1 cellular context compared by ENCODE assay signal in the genomic region with DNA sequence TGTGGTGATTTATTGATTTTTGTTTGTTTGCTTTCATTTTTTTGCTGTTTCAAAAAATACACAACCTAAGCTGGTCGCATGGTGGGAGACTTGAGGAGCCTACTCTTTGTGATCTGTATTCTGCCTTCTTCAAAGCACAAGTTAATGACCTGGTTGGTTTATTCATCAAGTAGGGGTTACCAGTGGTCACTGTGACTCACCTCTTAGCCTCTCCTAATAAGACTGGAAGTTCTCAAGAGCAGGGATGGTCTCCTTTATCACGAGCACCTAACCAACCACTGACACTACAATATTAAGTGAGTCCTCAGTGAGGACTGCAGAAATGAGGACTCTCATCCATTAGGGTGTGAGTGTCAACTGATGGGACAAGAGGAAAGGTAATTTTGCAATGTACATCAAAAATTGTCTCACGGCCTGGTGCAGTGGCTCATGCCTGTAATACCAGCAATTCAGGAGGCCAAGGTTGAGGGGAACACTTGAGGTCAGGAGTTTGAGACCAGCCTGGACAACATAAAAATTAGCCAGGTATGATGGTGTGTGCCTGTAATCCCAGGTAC.
A peak's percentile ranks its signal among the peaks of the same experiment; 100 is the strongest.
TF ChIP-seq lines count a peak whose summit lies in the region.

No MANE protein-coding gene starts in this region.

TF ChIP-seq in HepG2, 621 proteins besides CTCF, POLR2A, EP300 and RAD21:
- TF ChIP-seq, protein P1, sequence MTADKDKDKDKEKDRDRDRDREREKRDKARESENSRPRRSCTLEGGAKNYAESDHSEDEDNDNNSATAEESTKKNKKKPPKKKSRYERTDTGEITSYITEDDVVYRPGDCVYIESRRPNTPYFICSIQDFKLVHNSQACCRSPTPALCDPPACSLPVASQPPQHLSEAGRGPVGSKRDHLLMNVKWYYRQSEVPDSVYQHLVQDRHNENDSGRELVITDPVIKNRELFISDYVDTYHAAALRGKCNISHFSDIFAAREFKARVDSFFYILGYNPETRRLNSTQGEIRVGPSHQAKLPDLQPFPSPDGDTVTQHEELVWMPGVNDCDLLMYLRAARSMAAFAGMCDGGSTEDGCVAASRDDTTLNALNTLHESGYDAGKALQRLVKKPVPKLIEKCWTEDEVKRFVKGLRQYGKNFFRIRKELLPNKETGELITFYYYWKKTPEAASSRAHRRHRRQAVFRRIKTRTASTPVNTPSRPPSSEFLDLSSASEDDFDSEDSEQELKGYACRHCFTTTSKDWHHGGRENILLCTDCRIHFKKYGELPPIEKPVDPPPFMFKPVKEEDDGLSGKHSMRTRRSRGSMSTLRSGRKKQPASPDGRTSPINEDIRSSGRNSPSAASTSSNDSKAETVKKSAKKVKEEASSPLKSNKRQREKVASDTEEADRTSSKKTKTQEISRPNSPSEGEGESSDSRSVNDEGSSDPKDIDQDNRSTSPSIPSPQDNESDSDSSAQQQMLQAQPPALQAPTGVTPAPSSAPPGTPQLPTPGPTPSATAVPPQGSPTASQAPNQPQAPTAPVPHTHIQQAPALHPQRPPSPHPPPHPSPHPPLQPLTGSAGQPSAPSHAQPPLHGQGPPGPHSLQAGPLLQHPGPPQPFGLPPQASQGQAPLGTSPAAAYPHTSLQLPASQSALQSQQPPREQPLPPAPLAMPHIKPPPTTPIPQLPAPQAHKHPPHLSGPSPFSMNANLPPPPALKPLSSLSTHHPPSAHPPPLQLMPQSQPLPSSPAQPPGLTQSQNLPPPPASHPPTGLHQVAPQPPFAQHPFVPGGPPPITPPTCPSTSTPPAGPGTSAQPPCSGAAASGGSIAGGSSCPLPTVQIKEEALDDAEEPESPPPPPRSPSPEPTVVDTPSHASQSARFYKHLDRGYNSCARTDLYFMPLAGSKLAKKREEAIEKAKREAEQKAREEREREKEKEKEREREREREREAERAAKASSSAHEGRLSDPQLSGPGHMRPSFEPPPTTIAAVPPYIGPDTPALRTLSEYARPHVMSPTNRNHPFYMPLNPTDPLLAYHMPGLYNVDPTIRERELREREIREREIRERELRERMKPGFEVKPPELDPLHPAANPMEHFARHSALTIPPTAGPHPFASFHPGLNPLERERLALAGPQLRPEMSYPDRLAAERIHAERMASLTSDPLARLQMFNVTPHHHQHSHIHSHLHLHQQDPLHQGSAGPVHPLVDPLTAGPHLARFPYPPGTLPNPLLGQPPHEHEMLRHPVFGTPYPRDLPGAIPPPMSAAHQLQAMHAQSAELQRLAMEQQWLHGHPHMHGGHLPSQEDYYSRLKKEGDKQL (CRISPR knock-in tag; IDR thresholded peaks at IDR 0.05; ENCODE audit: low read depth), result no peak
- TF ChIP-seq SP4 (CRISPR knock-in tag; IDR thresholded peaks at IDR 0.05) (no peak), ZFP36L1 (CRISPR knock-in tag; IDR thresholded peaks at IDR 0.05) (no peak), KLF11 (CRISPR knock-in tag; IDR thresholded peaks at IDR 0.05) (no peak), BORCS8-MEF2B (CRISPR knock-in tag; IDR thresholded peaks at IDR 0.05) (peak; percentile 39; the same call in 1 of the 2 replicates), ZNF263 (CRISPR knock-in tag; IDR thresholded peaks at IDR 0.05) (peak; percentile 72), ZNF552 (CRISPR knock-in tag; IDR thresholded peaks at IDR 0.05; ENCODE audit: borderline replicate concordance) (no peak), ZBTB20 (CRISPR knock-in tag; IDR thresholded peaks at IDR 0.05; ENCODE audit: borderline replicate concordance, low read depth) (no peak), ZNF124 (CRISPR knock-in tag; IDR thresholded peaks at IDR 0.05) (no peak), ONECUT2 (CRISPR knock-in tag; IDR thresholded peaks at IDR 0.05) (0 out of 2 replicates have a peak, but pooled peaks have one; percentile 27), ZNF670 (CRISPR knock-in tag; IDR thresholded peaks at IDR 0.05; ENCODE audit: borderline replicate concordance) (no peak), SKI (IDR thresholded peaks at IDR 0.05; ENCODE audit: partially characterized antibody) (no peak), MATR3 (CRISPR knock-in tag; IDR thresholded peaks at IDR 0.05) (no peak), SAP130 (CRISPR knock-in tag; IDR thresholded peaks at IDR 0.05; ENCODE audit: low read depth) (no peak), RARA (CRISPR knock-in tag; IDR thresholded peaks at IDR 0.05) (no peak), ZMAT3 (CRISPR knock-in tag; conservative IDR thresholded peaks at IDR 0.05) (no peak), GATAD2A (CRISPR knock-in tag; IDR thresholded peaks at IDR 0.05) (peak; percentile 61), HOXA3 (CRISPR knock-in tag; IDR thresholded peaks at IDR 0.05) (no peak)
- TF ChIP-seq, protein P2, sequence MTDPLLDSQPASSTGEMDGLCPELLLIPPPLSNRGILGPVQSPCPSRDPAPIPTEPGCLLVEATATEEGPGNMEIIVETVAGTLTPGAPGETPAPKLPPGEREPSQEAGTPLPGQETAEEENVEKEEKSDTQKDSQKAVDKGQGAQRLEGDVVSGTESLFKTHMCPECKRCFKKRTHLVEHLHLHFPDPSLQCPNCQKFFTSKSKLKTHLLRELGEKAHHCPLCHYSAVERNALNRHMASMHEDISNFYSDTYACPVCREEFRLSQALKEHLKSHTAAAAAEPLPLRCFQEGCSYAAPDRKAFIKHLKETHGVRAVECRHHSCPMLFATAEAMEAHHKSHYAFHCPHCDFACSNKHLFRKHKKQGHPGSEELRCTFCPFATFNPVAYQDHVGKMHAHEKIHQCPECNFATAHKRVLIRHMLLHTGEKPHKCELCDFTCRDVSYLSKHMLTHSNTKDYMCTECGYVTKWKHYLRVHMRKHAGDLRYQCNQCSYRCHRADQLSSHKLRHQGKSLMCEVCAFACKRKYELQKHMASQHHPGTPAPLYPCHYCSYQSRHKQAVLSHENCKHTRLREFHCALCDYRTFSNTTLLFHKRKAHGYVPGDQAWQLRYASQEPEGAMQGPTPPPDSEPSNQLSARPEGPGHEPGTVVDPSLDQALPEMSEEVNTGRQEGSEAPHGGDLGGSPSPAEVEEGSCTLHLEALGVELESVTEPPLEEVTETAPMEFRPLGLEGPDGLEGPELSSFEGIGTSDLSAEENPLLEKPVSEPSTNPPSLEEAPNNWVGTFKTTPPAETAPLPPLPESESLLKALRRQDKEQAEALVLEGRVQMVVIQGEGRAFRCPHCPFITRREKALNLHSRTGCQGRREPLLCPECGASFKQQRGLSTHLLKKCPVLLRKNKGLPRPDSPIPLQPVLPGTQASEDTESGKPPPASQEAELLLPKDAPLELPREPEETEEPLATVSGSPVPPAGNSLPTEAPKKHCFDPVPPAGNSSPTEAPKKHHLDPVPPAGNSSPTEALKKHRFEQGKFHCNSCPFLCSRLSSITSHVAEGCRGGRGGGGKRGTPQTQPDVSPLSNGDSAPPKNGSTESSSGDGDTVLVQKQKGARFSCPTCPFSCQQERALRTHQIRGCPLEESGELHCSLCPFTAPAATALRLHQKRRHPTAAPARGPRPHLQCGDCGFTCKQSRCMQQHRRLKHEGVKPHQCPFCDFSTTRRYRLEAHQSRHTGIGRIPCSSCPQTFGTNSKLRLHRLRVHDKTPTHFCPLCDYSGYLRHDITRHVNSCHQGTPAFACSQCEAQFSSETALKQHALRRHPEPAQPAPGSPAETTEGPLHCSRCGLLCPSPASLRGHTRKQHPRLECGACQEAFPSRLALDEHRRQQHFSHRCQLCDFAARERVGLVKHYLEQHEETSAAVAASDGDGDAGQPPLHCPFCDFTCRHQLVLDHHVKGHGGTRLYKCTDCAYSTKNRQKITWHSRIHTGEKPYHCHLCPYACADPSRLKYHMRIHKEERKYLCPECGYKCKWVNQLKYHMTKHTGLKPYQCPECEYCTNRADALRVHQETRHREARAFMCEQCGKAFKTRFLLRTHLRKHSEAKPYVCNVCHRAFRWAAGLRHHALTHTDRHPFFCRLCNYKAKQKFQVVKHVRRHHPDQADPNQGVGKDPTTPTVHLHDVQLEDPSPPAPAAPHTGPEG (CRISPR knock-in tag; IDR thresholded peaks at IDR 0.05), result no peak
- TF ChIP-seq, protein P3, sequence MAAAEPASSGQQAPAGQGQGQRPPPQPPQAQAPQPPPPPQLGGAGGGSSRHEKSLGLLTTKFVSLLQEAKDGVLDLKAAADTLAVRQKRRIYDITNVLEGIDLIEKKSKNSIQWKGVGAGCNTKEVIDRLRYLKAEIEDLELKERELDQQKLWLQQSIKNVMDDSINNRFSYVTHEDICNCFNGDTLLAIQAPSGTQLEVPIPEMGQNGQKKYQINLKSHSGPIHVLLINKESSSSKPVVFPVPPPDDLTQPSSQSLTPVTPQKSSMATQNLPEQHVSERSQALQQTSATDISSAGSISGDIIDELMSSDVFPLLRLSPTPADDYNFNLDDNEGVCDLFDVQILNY (CRISPR knock-in tag; conservative IDR thresholded peaks at IDR 0.05), result no peak
- TF ChIP-seq, protein P4, sequence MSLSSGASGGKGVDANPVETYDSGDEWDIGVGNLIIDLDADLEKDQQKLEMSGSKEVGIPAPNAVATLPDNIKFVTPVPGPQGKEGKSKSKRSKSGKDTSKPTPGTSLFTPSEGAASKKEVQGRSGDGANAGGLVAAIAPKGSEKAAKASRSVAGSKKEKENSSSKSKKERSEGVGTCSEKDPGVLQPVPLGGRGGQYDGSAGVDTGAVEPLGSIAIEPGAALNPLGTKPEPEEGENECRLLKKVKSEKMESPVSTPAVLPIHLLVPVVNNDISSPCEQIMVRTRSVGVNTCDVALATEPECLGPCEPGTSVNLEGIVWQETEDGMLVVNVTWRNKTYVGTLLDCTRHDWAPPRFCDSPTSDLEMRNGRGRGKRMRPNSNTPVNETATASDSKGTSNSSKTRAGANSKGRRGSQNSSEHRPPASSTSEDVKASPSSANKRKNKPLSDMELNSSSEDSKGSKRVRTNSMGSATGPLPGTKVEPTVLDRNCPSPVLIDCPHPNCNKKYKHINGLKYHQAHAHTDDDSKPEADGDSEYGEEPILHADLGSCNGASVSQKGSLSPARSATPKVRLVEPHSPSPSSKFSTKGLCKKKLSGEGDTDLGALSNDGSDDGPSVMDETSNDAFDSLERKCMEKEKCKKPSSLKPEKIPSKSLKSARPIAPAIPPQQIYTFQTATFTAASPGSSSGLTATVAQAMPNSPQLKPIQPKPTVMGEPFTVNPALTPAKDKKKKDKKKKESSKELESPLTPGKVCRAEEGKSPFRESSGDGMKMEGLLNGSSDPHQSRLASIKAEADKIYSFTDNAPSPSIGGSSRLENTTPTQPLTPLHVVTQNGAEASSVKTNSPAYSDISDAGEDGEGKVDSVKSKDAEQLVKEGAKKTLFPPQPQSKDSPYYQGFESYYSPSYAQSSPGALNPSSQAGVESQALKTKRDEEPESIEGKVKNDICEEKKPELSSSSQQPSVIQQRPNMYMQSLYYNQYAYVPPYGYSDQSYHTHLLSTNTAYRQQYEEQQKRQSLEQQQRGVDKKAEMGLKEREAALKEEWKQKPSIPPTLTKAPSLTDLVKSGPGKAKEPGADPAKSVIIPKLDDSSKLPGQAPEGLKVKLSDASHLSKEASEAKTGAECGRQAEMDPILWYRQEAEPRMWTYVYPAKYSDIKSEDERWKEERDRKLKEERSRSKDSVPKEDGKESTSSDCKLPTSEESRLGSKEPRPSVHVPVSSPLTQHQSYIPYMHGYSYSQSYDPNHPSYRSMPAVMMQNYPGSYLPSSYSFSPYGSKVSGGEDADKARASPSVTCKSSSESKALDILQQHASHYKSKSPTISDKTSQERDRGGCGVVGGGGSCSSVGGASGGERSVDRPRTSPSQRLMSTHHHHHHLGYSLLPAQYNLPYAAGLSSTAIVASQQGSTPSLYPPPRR (CRISPR knock-in tag; IDR thresholded peaks at IDR 0.05; ENCODE audit: borderline replicate concordance), result no peak
- TF ChIP-seq, protein P5, sequence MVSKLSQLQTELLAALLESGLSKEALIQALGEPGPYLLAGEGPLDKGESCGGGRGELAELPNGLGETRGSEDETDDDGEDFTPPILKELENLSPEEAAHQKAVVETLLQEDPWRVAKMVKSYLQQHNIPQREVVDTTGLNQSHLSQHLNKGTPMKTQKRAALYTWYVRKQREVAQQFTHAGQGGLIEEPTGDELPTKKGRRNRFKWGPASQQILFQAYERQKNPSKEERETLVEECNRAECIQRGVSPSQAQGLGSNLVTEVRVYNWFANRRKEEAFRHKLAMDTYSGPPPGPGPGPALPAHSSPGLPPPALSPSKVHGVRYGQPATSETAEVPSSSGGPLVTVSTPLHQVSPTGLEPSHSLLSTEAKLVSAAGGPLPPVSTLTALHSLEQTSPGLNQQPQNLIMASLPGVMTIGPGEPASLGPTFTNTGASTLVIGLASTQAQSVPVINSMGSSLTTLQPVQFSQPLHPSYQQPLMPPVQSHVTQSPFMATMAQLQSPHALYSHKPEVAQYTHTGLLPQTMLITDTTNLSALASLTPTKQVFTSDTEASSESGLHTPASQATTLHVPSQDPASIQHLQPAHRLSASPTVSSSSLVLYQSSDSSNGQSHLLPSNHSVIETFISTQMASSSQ (IDR thresholded peaks at IDR 0.05; ENCODE audit: low read depth), result no peak
- TF ChIP-seq, protein P5 (CRISPR knock-in tag; IDR thresholded peaks at IDR 0.05; ENCODE audit: borderline replicate concordance), result no peak
